In genomic region chr15:68487087-68487843, GRCh38 we compare ENCODE assay signal across 14 cellular contexts. TPM values are rescaled to one million over a fixed set of nuclear protein-coding genes. Genes with fewer than 3 reads are reported as not detected.
DNase-seq lines count a peak whose midpoint lies in the region; ATAC-seq and TF ChIP-seq lines count a peak whose summit lies in the region.
"Had no signal": no experiment of that assay in that cellular context is flagged by ENCODE, and none has a peak within 500 bp of the region (broad histone marks: within the 10 kb centered on the region; RNA-seq: fewer than 3 reads in every experiment).

No MANE protein-coding gene starts in this region.

- dilution Hi-C loops in mammary epithelial cell (cut with HindIII; ENCODE audit: low sequenced_read_pairs), result loop anchor here (5.0 kb wide), 1 partner anchor 40 kb away; no protein-coding TSS in a partner anchor

- H3K79me2 ChIP-seq in mammary epithelial cell (ENCODE audit: insufficient read depth, low read length), result no peaks in the 10 kb centered on the region

- TF ChIP-seq EP300 in sigmoid colon (IDR thresholded peaks at IDR 0.05), result no peak

- ATAC-seq in right cardiac atrium (peak; percentile 45 to 55), GM18870 (IDR thresholded peaks at IDR 0.05; ENCODE audit: unreplicated experiment) (no peak)
- ATAC-seq: activated CD8-positive, alpha-beta T cell treated with anti-CD3 and anti-CD28 coated beads for 36 hours; left lobe of liver had no signal

- H3K27ac ChIP-seq in mammary epithelial cell (ENCODE audit: insufficient read depth, low read depth, low read length), result no peak overlapping the region
- H3K27ac ChIP-seq in right cardiac atrium (ENCODE audit: low read length), result peak overlapping the region; percentile 62
- H3K27ac ChIP-seq in sigmoid colon, result peak overlapping the region in 2 of 4 donors; percentile 9 to 47

- intact Hi-C loops in mammary epithelial cell (cut with micrococcal nuclease), result no loop called here
- intact Hi-C loops in right cardiac atrium (cut with DNase I), result no loop called here
- intact Hi-C loops in sigmoid colon (cut with DNase I), result no loop called here

- 22% methylated on average over 5 of the region's 5 CpGs for WGBS in mammary epithelial cell (ENCODE audit: low coverage, missing lambda C conversion rate)
- 51% methylated on average over 5 of the region's 5 CpGs for WGBS in right cardiac atrium
- 65 to 76% methylated on average over 5 of the region's 5 CpGs for WGBS in sigmoid colon, 2 donors

- H3K9me3 ChIP-seq in mammary epithelial cell (replicated peaks; ENCODE audit: insufficient read depth, low read length) (no peaks in the 10 kb centered on the region), right cardiac atrium (ENCODE audit: control insufficient read depth, low read length) (no peaks in the 10 kb centered on the region), sigmoid colon (no peaks in the 10 kb centered on the region)

- H3K4me3 ChIP-seq in mammary epithelial cell (replicated peaks in 1 of 3; ENCODE audit: insufficient read depth in 1 of 3, low read depth in 2 of 3, low read length in 3 of 3) (no peak overlapping the region), right cardiac atrium (ENCODE audit: low read length) (no peak overlapping the region), sigmoid colon (no peak overlapping the region)

- peak; percentile 77 for DNase-seq in GM04503 (ENCODE audit: low read depth)
- peak; percentile 56 for DNase-seq in mammary epithelial cell
- peak in 2 of 3 donors; percentile 67 to 69 for DNase-seq in right cardiac atrium
- peak; percentile 75 for DNase-seq in stromal cell of bone marrow (ENCODE audit: low read depth)
- no peak for DNase-seq in activated effector memory CD4-positive, alpha-beta T cell treated with Interleukin-2 at 50 U/mL for 16 hours
- DNase-seq in sigmoid colon, result no peak
- DNase-seq in cerebellar nuclear complex (lab: John Stamatoyannopoulos, UW), result no peak
- DNase-seq: activated CD8-positive, alpha-beta T cell treated with anti-CD3 and anti-CD28 coated beads for 36 hours; activated naive CD4-positive, alpha-beta T cell treated with Interleukin-2 at 50 U/mL for 16 hours; CD4-positive, CD25-positive, alpha-beta regulatory T cell; dermis blood vessel endothelial cell; nucleus accumbens had no signal

- in situ Hi-C loops in mammary epithelial cell (cut with MboI; ENCODE audit: low sequenced_read_pairs in 2 of 2), result no loop called here

- no peaks in the 10 kb centered on the region for H3K4me1 ChIP-seq in mammary epithelial cell (ENCODE audit: insufficient read depth, low read length)
- H3K4me1 ChIP-seq in right cardiac atrium (ENCODE audit: control insufficient read depth, insufficient read depth, low read length), result peaks cover 9% of the 10 kb centered on the region
- H3K4me1 ChIP-seq in sigmoid colon, result peaks cover 0 to 12% (median 8%) of the 10 kb centered on the region in 4 donors

- no TSS peak for BruUV-seq in mammary epithelial cell (replicated peaks; lab: Mats Ljungman, UMichigan)

- CTCF ChIA-PET in mammary epithelial cell (lab: Charles Lee; ENCODE audit: low non-redundant PET), result interaction anchor here (0.6 to 0.7 kb wide), 2 partner anchors 66 to 154 kb away, joined by 3 to 4 read pairs; no protein-coding TSS in a partner anchor

- H2AFZ ChIP-seq in mammary epithelial cell (ENCODE audit: low read depth, low read length), result no peak overlapping the region

- no peak overlapping the region for H3K4me2 ChIP-seq in mammary epithelial cell (ENCODE audit: insufficient read depth, low read depth, low read length)

- peaks cover 9% of the 10 kb centered on the region for H3K27me3 ChIP-seq in mammary epithelial cell (ENCODE audit: insufficient read depth, low read length)
- H3K27me3 ChIP-seq in right cardiac atrium (ENCODE audit: control insufficient read depth, insufficient read depth), result no peaks in the 10 kb centered on the region
- H3K27me3 ChIP-seq in sigmoid colon, result no peaks in the 10 kb centered on the region

- no peak for TF ChIP-seq POLR2A in sigmoid colon (IDR thresholded peaks at IDR 0.05)

- H3K36me3 ChIP-seq in mammary epithelial cell (ENCODE audit: insufficient read depth, low read length) (no peaks in the 10 kb centered on the region), sigmoid colon (no peaks in the 10 kb centered on the region)

- TF ChIP-seq CTCF in mammary epithelial cell (conservative IDR thresholded peaks at IDR 0.05 in 1 of 2, IDR thresholded peaks at IDR 0.05 in 1 of 2; ENCODE audit: extremely low read depth in 1 of 2, insufficient read depth in 1 of 2, low read depth in 1 of 2, low read length in 2 of 2), result no peak
- TF ChIP-seq CTCF in sigmoid colon (IDR thresholded peaks at IDR 0.05), result no peak

- no peak overlapping the region for H3K9ac ChIP-seq in mammary epithelial cell (ENCODE audit: insufficient read depth, low read length)

- H4K20me1 ChIP-seq in mammary epithelial cell (ENCODE audit: insufficient read depth, low read length), result no peaks in the 10 kb centered on the region

RNA-seq across cellular contexts. Expression of gene ITGA11, which starts 55.3 kb away (rescaled TPM):
- total RNA-seq in mammary epithelial cell, result under 1 TPM; 0.05 to 0.67 TPM
- 0.01 TPM for polyA plus RNA-seq in mammary epithelial cell
- polyA minus RNA-seq in mammary epithelial cell, result not detected
- total RNA-seq in right cardiac atrium, result 10 to 100 TPM; 20.1 to 34.0 (median 21.2) TPM
- 11.6 TPM for polyA plus RNA-seq in right cardiac atrium
- 1 to 10 TPM in 3 of 4 donors, under 1 TPM in 1; 0.95 to 6.1 (median 2.7) TPM for total RNA-seq in sigmoid colon
- 1 to 10 TPM in 1 of 3 donors, under 1 TPM in 2; 0.71 to 2.4 (median 0.92) TPM for polyA plus RNA-seq in sigmoid colon
- total RNA-seq: CD4-positive, CD25-positive, alpha-beta regulatory T cell had no signal

Comparison
In these comparisons a context has a peak if more than half of its experiments do, and no peak if none do; other contexts are left out.
1. DNase-seq: peak in GM04503 (single experiment), mammary epithelial cell (single experiment), right cardiac atrium (2 of 3) and stromal cell of bone marrow (single experiment); none in activated effector memory CD4-positive, alpha-beta T cell treated with Interleukin-2 at 50 U/mL for 16 hours (single experiment), sigmoid colon (single experiment) and cerebellar nuclear complex (0 of 2).